Comparison of ENCODE assay signal across 9 cellular contexts in genomic region chr1:155975375-155976061, GRCh38. TPM values are rescaled to one million over a fixed set of nuclear protein-coding genes. Genes with fewer than 3 reads are reported as not detected.
A peak's percentile ranks its signal among the peaks of the same experiment; 100 is the strongest.
DNase-seq lines count a peak whose midpoint lies in the region; ATAC-seq, FAIRE-seq and TF ChIP-seq lines count a peak whose summit lies in the region.
"Had no signal": no experiment of that assay in that cellular context is flagged by ENCODE, and none has a peak within 500 bp of the region (broad histone marks: within the 10 kb centered on the region; RNA-seq: fewer than 3 reads in every experiment).

No MANE protein-coding gene starts in this region.

- H3K4me3 ChIP-seq in CD8-positive, alpha-beta memory T cell (ENCODE audit: low read length) = peak overlapping the region; percentile 91

- POLR2A ChIA-PET in CD8-positive, alpha-beta memory T cell (lab: Charles Lee) = interaction anchor here (0.7 to 3.7 kb wide), 5 partner anchors 8 to 53 kb away, joined by 3 to 31 read pairs (median 5); partner anchors contain the start of gene KHDC4

- intact Hi-C loops in sciatic nerve (cut with DNase I) = no loop called here

- no peaks in the 10 kb centered on the region for H3K27me3 ChIP-seq in CD8-positive, alpha-beta memory T cell (ENCODE audit: insufficient read depth, low read length, poor library complexity, severe bottlenecking)

- no peaks in the 10 kb centered on the region for H3K9me3 ChIP-seq in CD8-positive, alpha-beta memory T cell (ENCODE audit: low read length)

- peak overlapping the region; percentile 94 for H3K27ac ChIP-seq in CD8-positive, alpha-beta memory T cell (ENCODE audit: low read depth, low read length)
- H3K27ac ChIP-seq in cingulate gyrus (ENCODE audit: low read depth, low read length) = peak overlapping the region; percentile 89

- H3K4me1 Mint-ChIP-seq in CD8-positive, alpha-beta memory T cell = peaks cover 77 to 86% (median 78%) of the 10 kb centered on the region in 3 donors
- H3K4me1 Mint-ChIP-seq in neural crest cell = peaks cover 77% of the 10 kb centered on the region

- H3K4me1 ChIP-seq in CD8-positive, alpha-beta memory T cell (ENCODE audit: insufficient read depth, low read length) = peaks cover 70% of the 10 kb centered on the region

- CTCF ChIA-PET in CD8-positive, alpha-beta memory T cell (lab: Charles Lee) = interaction anchor here (1.1 to 5.1 kb wide), 5 partner anchors 8 to 41 kb away, joined by 7 to 34 read pairs (median 15); partner anchors contain the start of gene KHDC4

- no peak for FAIRE-seq in GM19239 (lab: Jason Lieb, UNC)

- H3K27ac Mint-ChIP-seq in CD8-positive, alpha-beta memory T cell = peak overlapping the region; percentile 86 to 99 (median 96)
- H3K27ac Mint-ChIP-seq in neural crest cell (ENCODE audit: unreplicated experiment) = peak overlapping the region; percentile 96

- H3K27me3 Mint-ChIP-seq in CD8-positive, alpha-beta memory T cell = no peaks in the 10 kb centered on the region
- no peaks in the 10 kb centered on the region for H3K27me3 Mint-ChIP-seq in neural crest cell (ENCODE audit: low read depth)

- no peak for DNase-seq in CD8-positive, alpha-beta memory T cell
- DNase-seq in NAMALWA (ENCODE audit: low spot score) (peak; percentile 41), neural crest cell (ENCODE audit: low read depth, low spot score) (no peak), GM19239 (ENCODE audit: insufficient read length, low spot score) (no peak), sciatic nerve (ENCODE audit: low spot score) (no peak), RPMI8226 (no peak), NCI-H2171 treated with DMSO at 0.1 percent for 48 hours (lab: John Stamatoyannopoulos, UW) (no peak)

- no peak for TF ChIP-seq CTCF in neural crest cell (conservative IDR thresholded peaks at IDR 0.05)

- H3K9me3 Mint-ChIP-seq in CD8-positive, alpha-beta memory T cell = no peaks in the 10 kb centered on the region
- no peaks in the 10 kb centered on the region for H3K9me3 Mint-ChIP-seq in neural crest cell

- ATAC-seq in sciatic nerve = no peak

- peaks cover 0 to 52% (median 4%) of the 10 kb centered on the region in 3 donors for H3K36me3 Mint-ChIP-seq in CD8-positive, alpha-beta memory T cell
- H3K36me3 Mint-ChIP-seq in neural crest cell (ENCODE audit: low read depth) = peaks cover 3% of the 10 kb centered on the region

- H3K4me3 Mint-ChIP-seq in CD8-positive, alpha-beta memory T cell = peak overlapping the region; percentile 92 to 100 (median 98)
- H3K4me3 Mint-ChIP-seq in neural crest cell = peak overlapping the region; percentile 98

- H3K36me3 ChIP-seq in CD8-positive, alpha-beta memory T cell (ENCODE audit: insufficient read depth, low read length) = no peaks in the 10 kb centered on the region

RNA-seq across cellular contexts. Expression of gene ARHGEF2, which starts 2.8 kb away (rescaled TPM):
- 100 to 1,000 TPM; 168 to 176 TPM for total RNA-seq in CD8-positive, alpha-beta memory T cell
- 18.8 TPM for polyA plus RNA-seq in CD8-positive, alpha-beta memory T cell
- 97.6 and 101 TPM in 2 replicates for total RNA-seq in neural crest cell
- total RNA-seq in sciatic nerve = 196 TPM

RNA-seq across cellular contexts. Expression of gene RXFP4, which starts 34.1 kb away (rescaled TPM):
- total RNA-seq in CD8-positive, alpha-beta memory T cell = not detected
- 0.29 TPM for polyA plus RNA-seq in CD8-positive, alpha-beta memory T cell
- total RNA-seq in neural crest cell = not detected in 2 replicates
- total RNA-seq in sciatic nerve = not detected
- total RNA-seq: subcutaneous adipose tissue had no signal

RNA-seq across cellular contexts. Expression of gene KHDC4, which starts 41.3 kb away (rescaled TPM):
- total RNA-seq in CD8-positive, alpha-beta memory T cell = 10 to 100 TPM; 58.8 to 61.2 TPM
- polyA plus RNA-seq in CD8-positive, alpha-beta memory T cell = 8.2 TPM
- total RNA-seq in neural crest cell (69.9 and 71.2 TPM in 2 replicates), sciatic nerve (65.4 TPM)

RNA-seq across cellular contexts. Expression of gene SSR2, which starts 45.2 kb away (rescaled TPM):
- total RNA-seq in CD8-positive, alpha-beta memory T cell = 100 to 1,000 TPM; 187 to 190 TPM
- polyA plus RNA-seq in CD8-positive, alpha-beta memory T cell = 380 TPM
- total RNA-seq in neural crest cell (236 and 255 TPM in 2 replicates), sciatic nerve (126 TPM)
